Comparison of ENCODE assay signal across 11 cellular contexts in genomic region chr7:100642534-100642907, GRCh38. TPM values are rescaled to one million over a fixed set of nuclear protein-coding genes. Genes with fewer than 3 reads are reported as not detected.
DNase-seq lines count a peak whose midpoint lies in the region; ATAC-seq, FAIRE-seq and TF ChIP-seq lines count a peak whose summit lies in the region.
"Had no signal": no experiment of that assay in that cellular context is flagged by ENCODE, and none has a peak within 500 bp of the region (broad histone marks: within the 10 kb centered on the region; RNA-seq: fewer than 3 reads in every experiment).

No MANE protein-coding gene starts in this region.

- H3K79me2 ChIP-seq in OCI-LY3 (ENCODE audit: low read length): no peaks in the 10 kb centered on the region
- no peaks in the 10 kb centered on the region for H3K79me2 ChIP-seq in GM12878 (ENCODE audit: control insufficient read depth, insufficient read depth, low read length)

- no peak for TF ChIP-seq POLR2A in GM12878 (IDR thresholded peaks at IDR 0.05; ENCODE audit: low read depth, low read length)

- DNase-seq in activated CD8-positive, alpha-beta memory T cell treated with anti-CD3 and anti-CD28 coated beads, Interleukin-2, amount 10 ng/mL, durations not matched to agents 7 days and 5 days: peak; percentile 58
- DNase-seq in activated CD8-positive, alpha-beta memory T cell treated with anti-CD3 and anti-CD28 coated beads for 24 hours: no peak
- DNase-seq in GM12878 (ENCODE audit: low read depth, low spot score) (no peak), SIG-M5 treated with dmso at 0.1 percent for 504 hours (lab: John Stamatoyannopoulos, UW; ENCODE audit: unreplicated experiment) (no peak), posterior vena cava (ENCODE audit: low spot score) (no peak)
- DNase-seq: effector memory CD4-positive, alpha-beta T cell had no signal

- no peaks in the 10 kb centered on the region for H3K4me1 Mint-ChIP-seq in activated CD8-positive, alpha-beta memory T cell treated with anti-CD3 and anti-CD28 coated beads, Interleukin-2, amount 10 ng/mL, durations not matched to agents 7 days and 5 days
- peaks cover 18% of the 10 kb centered on the region for H3K4me1 Mint-ChIP-seq in stimulated activated memory B cell treated with anti-CD40 and anti-IgM and Interleukin-4, amounts not matched to agents 10 μg/mL and 1 μg/mL and 100 μg/mL, for 72 hours

- in situ Hi-C loops in GM12878 (cut with MboI): no loop called here

- H3K4me3 ChIP-seq in OCI-LY3 (ENCODE audit: low read length): peak overlapping the region; percentile 68
- H3K4me3 ChIP-seq in GM12878: no peak overlapping the region
- H3K4me3 ChIP-seq: right atrium auricular region had no signal

- H3K27ac ChIP-seq in OCI-LY3 (ENCODE audit: low read length): no peak overlapping the region
- H3K27ac ChIP-seq in GM12878 (ENCODE audit: control insufficient read depth, insufficient read depth): no peak overlapping the region
- H3K27ac ChIP-seq: right atrium auricular region had no signal

- intact Hi-C loops in GM12878 (cut with micrococcal nuclease; ENCODE audit: unreplicated experiment) (no loop called here), posterior vena cava (cut with DNase I) (no loop called here)

- 0% methylated on average over 11 of the region's 11 CpGs for WGBS in GM12878 (ENCODE audit: insufficient coverage, insufficient replicate concordance, low lambda C conversion rate, missing lambda C conversion rate)

- no peak overlapping the region for H3K9ac ChIP-seq in OCI-LY3 (ENCODE audit: low read length)
- H3K9ac ChIP-seq in GM12878 (ENCODE audit: control insufficient read depth, insufficient read depth, low read length): no peak overlapping the region

- CTCF ChIA-PET in activated CD8-positive, alpha-beta memory T cell treated with anti-CD3 and anti-CD28 coated beads, Interleukin-2, amount 10 ng/mL, durations not matched to agents 7 days and 5 days (lab: Charles Lee): interaction anchor here (1.5 kb wide), 1 partner anchor 9 kb away, joined by 9 read pairs; no protein-coding TSS in a partner anchor
- CTCF ChIA-PET in GM12878 (lab: Yijun Ruan, JAX): interaction anchor here (1.2 to 1.4 kb wide), 2 partner anchors 9 to 49 kb away, joined by 6 to 8 read pairs; no protein-coding TSS in a partner anchor

- H3K9me3 ChIP-seq in OCI-LY3 (ENCODE audit: insufficient read depth, low read length): no peaks in the 10 kb centered on the region
- H3K9me3 ChIP-seq in GM12878 (replicated peaks; ENCODE audit: control insufficient read depth, insufficient read depth, low read length): no peaks in the 10 kb centered on the region
- H3K9me3 ChIP-seq: right atrium auricular region had no signal

- H3K4me1 ChIP-seq in OCI-LY3 (ENCODE audit: low read length): peaks cover 10% of the 10 kb centered on the region
- no peaks in the 10 kb centered on the region; the same call in 1 of the 2 replicates for H3K4me1 ChIP-seq in GM12878 (ENCODE audit: control insufficient read depth, insufficient read depth, low read length)
- H3K4me1 ChIP-seq: right atrium auricular region had no signal

- POLR2A ChIA-PET in GM12878 (lab: Charles Lee): no interaction called here

- BruUV-seq in GM12878 (replicated peaks; lab: Mats Ljungman, UMichigan): no TSS peak

- peaks cover 9% of the 10 kb centered on the region for H3K27me3 Mint-ChIP-seq in activated CD8-positive, alpha-beta memory T cell treated with anti-CD3 and anti-CD28 coated beads, Interleukin-2, amount 10 ng/mL, durations not matched to agents 7 days and 5 days
- H3K27me3 Mint-ChIP-seq in stimulated activated memory B cell treated with anti-CD40 and anti-IgM and Interleukin-4, amounts not matched to agents 10 μg/mL and 1 μg/mL and 100 μg/mL, for 72 hours: peaks cover 45% of the 10 kb centered on the region

- SMC1A ChIA-PET in GM12878 (lab: Charles Lee; ENCODE audit: uncharacterized antibody, unreplicated experiment): no interaction called here

- TF ChIP-seq CTCF in OCI-LY3 (IDR thresholded peaks at IDR 0.05; ENCODE audit: low read depth, low read length): no peak
- no peak for TF ChIP-seq CTCF in GM12878 (IDR thresholded peaks at IDR 0.05 in 2 of 3, conservative IDR thresholded peaks at IDR 0.05 in 1 of 3; ENCODE audit: control insufficient read depth in 2 of 3, extremely low read depth in 1 of 3, insufficient read depth in 1 of 3, low read depth in 3 of 3, low read length in 3 of 3)

- no peaks in the 10 kb centered on the region for H3K36me3 Mint-ChIP-seq in activated CD8-positive, alpha-beta memory T cell treated with anti-CD3 and anti-CD28 coated beads, Interleukin-2, amount 10 ng/mL, durations not matched to agents 7 days and 5 days
- H3K36me3 Mint-ChIP-seq in stimulated activated memory B cell treated with anti-CD40 and anti-IgM and Interleukin-4, amounts not matched to agents 10 μg/mL and 1 μg/mL and 100 μg/mL, for 72 hours: no peaks in the 10 kb centered on the region

- H2AFZ ChIP-seq in OCI-LY3 (ENCODE audit: low read depth, low read length) (no peak overlapping the region), GM12878 (ENCODE audit: control insufficient read depth, low read depth, low read length) (peak overlapping the region; percentile 19)

- peak; percentile 81 for ATAC-seq in activated CD8-positive, alpha-beta memory T cell treated with anti-CD3 and anti-CD28 coated beads, Interleukin-2, amount 10 ng/mL, durations not matched to agents 7 days and 5 days
- ATAC-seq in GM12878 (peak; percentile 97), HG03342 (IDR thresholded peaks at IDR 0.05; ENCODE audit: unreplicated experiment) (no peak)
- peak; percentile 91 for ATAC-seq in stimulated activated memory B cell treated with anti-CD40 and anti-IgM and Interleukin-4, amounts not matched to agents 10 μg/mL and 1 μg/mL and 100 μg/mL, for 72 hours

- H3K36me3 ChIP-seq in OCI-LY3 (replicated peaks; ENCODE audit: low read depth, low read length): no peaks in the 10 kb centered on the region
- no peaks in the 10 kb centered on the region for H3K36me3 ChIP-seq in GM12878 (ENCODE audit: control insufficient read depth in 2 of 2, insufficient read depth in 2 of 2, low read length in 1 of 2)
- H3K36me3 ChIP-seq: right atrium auricular region had no signal

- peak overlapping the region; percentile 73 for H3K4me2 ChIP-seq in OCI-LY3 (ENCODE audit: low read length)
- H3K4me2 ChIP-seq in GM12878 (ENCODE audit: control insufficient read depth, insufficient read depth): no peak overlapping the region

- H4K20me1 ChIP-seq in OCI-LY3 (ENCODE audit: insufficient read depth, low read length) (no peaks in the 10 kb centered on the region), GM12878 (ENCODE audit: control insufficient read depth, insufficient read depth) (no peaks in the 10 kb centered on the region)

- TF ChIP-seq EP300 in GM12878 (IDR thresholded peaks at IDR 0.05; ENCODE audit: borderline replicate concordance in 1 of 2, control insufficient read depth in 1 of 2, low read depth in 2 of 2, low read length in 2 of 2): no peak

- peaks cover 10% of the 10 kb centered on the region; the same call in 1 of the 2 replicates for H3K27me3 ChIP-seq in OCI-LY3 (ENCODE audit: low read depth, low read length)
- H3K27me3 ChIP-seq in GM12878 (replicated peaks in 1 of 2; ENCODE audit: control insufficient read depth in 2 of 2, insufficient read depth in 2 of 2, low read length in 1 of 2): no peaks in the 10 kb centered on the region; a peak in 2 of 4 replicates
- H3K27me3 ChIP-seq: right atrium auricular region had no signal

- no peaks in the 10 kb centered on the region for H3K9me3 Mint-ChIP-seq in activated CD8-positive, alpha-beta memory T cell treated with anti-CD3 and anti-CD28 coated beads, Interleukin-2, amount 10 ng/mL, durations not matched to agents 7 days and 5 days (ENCODE audit: low read depth)
- H3K9me3 Mint-ChIP-seq in stimulated activated memory B cell treated with anti-CD40 and anti-IgM and Interleukin-4, amounts not matched to agents 10 μg/mL and 1 μg/mL and 100 μg/mL, for 72 hours: no peaks in the 10 kb centered on the region

- H3K4me3 Mint-ChIP-seq in activated CD8-positive, alpha-beta memory T cell treated with anti-CD3 and anti-CD28 coated beads, Interleukin-2, amount 10 ng/mL, durations not matched to agents 7 days and 5 days: no peak overlapping the region
- peak overlapping the region; percentile 5 for H3K4me3 Mint-ChIP-seq in stimulated activated memory B cell treated with anti-CD40 and anti-IgM and Interleukin-4, amounts not matched to agents 10 μg/mL and 1 μg/mL and 100 μg/mL, for 72 hours

- peak; percentile 38 for FAIRE-seq in GM12878 (lab: Jason Lieb, UNC)
- FAIRE-seq: islet of Langerhans had no signal

- TF ChIP-seq RAD21 in GM12878 (IDR thresholded peaks at IDR 0.05; ENCODE audit: insufficient read depth, low read depth, low read length): no peak

- H3K27ac Mint-ChIP-seq in activated CD8-positive, alpha-beta memory T cell treated with anti-CD3 and anti-CD28 coated beads, Interleukin-2, amount 10 ng/mL, durations not matched to agents 7 days and 5 days: no peak overlapping the region
- H3K27ac Mint-ChIP-seq in stimulated activated memory B cell treated with anti-CD40 and anti-IgM and Interleukin-4, amounts not matched to agents 10 μg/mL and 1 μg/mL and 100 μg/mL, for 72 hours: no peak overlapping the region

- RAD21 ChIA-PET in GM12878 (lab: Charles Lee; ENCODE audit: unreplicated experiment): no interaction called here

RNA-seq across cellular contexts. Expression of gene TFR2, which starts 1.2 kb away (rescaled TPM):
- total RNA-seq in activated CD8-positive, alpha-beta memory T cell treated with anti-CD3 and anti-CD28 coated beads, Interleukin-2, amount 10 ng/mL, durations not matched to agents 7 days and 5 days: 10 to 100 TPM; 11.1 to 18.6 TPM
- 1.1 and 1.5 TPM in 2 replicates for total RNA-seq in GM12878 (2013; cell fraction: nucleolus; rRNA removed)
- 2.3 and 2.9 TPM in 2 replicates for total RNA-seq in GM12878 (2014; rRNA removed)
- 0.67 and 0.69 TPM in 2 replicates for total RNA-seq in GM12878 (2014; rRNA removed; fragmentation: Illumina TruSeq; extraction: Trizol)
- 4.2 and 7.2 TPM in 2 replicates for total RNA-seq in GM12878 (2021)
- polyA plus RNA-seq in GM12878 (2011; ENCODE audit: low read depth): 2.8 TPM
- 0.07 and 0.30 TPM in 2 replicates for polyA plus RNA-seq in GM12878 (2011; rRNA removed)
- polyA plus RNA-seq in GM12878 (2011; cell fraction: cytosol; rRNA removed): 0.21 and 0.35 TPM in 2 replicates
- 1.5 and 1.8 TPM in 2 replicates for polyA plus RNA-seq in GM12878 (2011; cell fraction: nucleus; rRNA removed)
- polyA plus RNA-seq in GM12878 (2012): 2.8 and 3.4 TPM in 2 replicates
- polyA plus RNA-seq in GM12878 (2014; fragmentation: Illumina TruSeq; extraction: Trizol): 0.90 and 1.5 TPM in 2 replicates
- under 1 TPM; 0.32 to 0.33 TPM for polyA plus RNA-seq in GM12878 (2014; fragmentation: Nextera tagmentation; extraction: Ambion mirVana)
- 3.3 and 4.7 TPM in 2 replicates for polyA plus RNA-seq in GM12878 (2014; rRNA removed)
- polyA plus RNA-seq in GM12878 (2016; fragmentation: Nextera tagmentation; extraction: Ambion mirVana): 1 to 10 TPM; 2.2 to 2.8 TPM
- polyA minus RNA-seq in GM12878 (2011; rRNA and poly(A)+ RNA removed): 0.66 TPM in 1 of 2 replicates, not detected in the other
- polyA minus RNA-seq in GM12878 (2011; cell fraction: cytosol; rRNA and poly(A)+ RNA removed): not detected in 2 replicates
- 0.10 and 0.24 TPM in 2 replicates for polyA minus RNA-seq in GM12878 (2011; cell fraction: nucleus; rRNA and poly(A)+ RNA removed)
- total RNA-seq in posterior vena cava: under 1 TPM; 0.57 to 0.83 TPM

RNA-seq across cellular contexts. Expression of gene ACTL6B, which starts 13.7 kb away (rescaled TPM):
- not detected for total RNA-seq in activated CD8-positive, alpha-beta memory T cell treated with anti-CD3 and anti-CD28 coated beads, Interleukin-2, amount 10 ng/mL, durations not matched to agents 7 days and 5 days
- total RNA-seq in GM12878 (2013; cell fraction: nucleolus; rRNA removed): not detected in 2 replicates
- total RNA-seq in GM12878 (2014; rRNA removed) (not detected in 2 replicates), GM12878 (2014; rRNA removed; fragmentation: Illumina TruSeq; extraction: Trizol) (not detected in 2 replicates), GM12878 (2021) (not detected in 2 replicates), posterior vena cava (not detected)
- not detected for polyA plus RNA-seq in GM12878 (2011; ENCODE audit: low read depth)
- polyA plus RNA-seq in GM12878 (2011; rRNA removed) (not detected in 2 replicates), GM12878 (2014; fragmentation: Illumina TruSeq; extraction: Trizol) (not detected in 2 replicates), GM12878 (2014; fragmentation: Nextera tagmentation; extraction: Ambion mirVana) (not detected), GM12878 (2014; rRNA removed) (not detected in 2 replicates), GM12878 (2016; fragmentation: Nextera tagmentation; extraction: Ambion mirVana) (not detected)
- polyA plus RNA-seq in GM12878 (2011; cell fraction: cytosol; rRNA removed): not detected in 2 replicates
- polyA plus RNA-seq in GM12878 (2011; cell fraction: nucleus; rRNA removed): not detected in 2 replicates
- not detected in 2 replicates for polyA plus RNA-seq in GM12878 (2012)
- polyA minus RNA-seq in GM12878 (2011; rRNA and poly(A)+ RNA removed): not detected in 2 replicates
- polyA minus RNA-seq in GM12878 (2011; cell fraction: cytosol; rRNA and poly(A)+ RNA removed): not detected in 2 replicates
- polyA minus RNA-seq in GM12878 (2011; cell fraction: nucleus; rRNA and poly(A)+ RNA removed): not detected in 2 replicates
- total RNA-seq: right atrium auricular region had no signal

RNA-seq across cellular contexts. Expression of gene MOSPD3, which starts 30.2 kb away (rescaled TPM):
- 10 to 100 TPM; 22.2 to 28.8 TPM for total RNA-seq in activated CD8-positive, alpha-beta memory T cell treated with anti-CD3 and anti-CD28 coated beads, Interleukin-2, amount 10 ng/mL, durations not matched to agents 7 days and 5 days
- total RNA-seq in GM12878 (2013; cell fraction: nucleolus; rRNA removed): 2.1 and 2.3 TPM in 2 replicates
- total RNA-seq in GM12878 (2014; rRNA removed) (4.4 and 6.7 TPM in 2 replicates), GM12878 (2014; rRNA removed; fragmentation: Illumina TruSeq; extraction: Trizol) (1.8 and 2.6 TPM in 2 replicates), GM12878 (2021) (7.7 and 7.8 TPM in 2 replicates), posterior vena cava (10 to 100 TPM; 10.8 to 16.3 TPM)
- 4.1 TPM for polyA plus RNA-seq in GM12878 (2011; ENCODE audit: low read depth)
- polyA plus RNA-seq in GM12878 (2011; rRNA removed) (0.71 and 1.7 TPM in 2 replicates), GM12878 (2014; fragmentation: Illumina TruSeq; extraction: Trizol) (1.2 and 2.9 TPM in 2 replicates), GM12878 (2014; fragmentation: Nextera tagmentation; extraction: Ambion mirVana) (1 to 10 TPM in 1 of 2 experiments, under 1 TPM in 1; 0.61 to 1.2 TPM), GM12878 (2014; rRNA removed) (5.3 and 9.0 TPM in 2 replicates), GM12878 (2016; fragmentation: Nextera tagmentation; extraction: Ambion mirVana) (10 to 100 TPM in 1 of 2 experiments, 1 to 10 TPM in 1; 9.3 to 13.6 TPM)
- 2.7 and 3.3 TPM in 2 replicates for polyA plus RNA-seq in GM12878 (2011; cell fraction: cytosol; rRNA removed)
- polyA plus RNA-seq in GM12878 (2011; cell fraction: nucleus; rRNA removed): 8.5 and 8.7 TPM in 2 replicates
- polyA plus RNA-seq in GM12878 (2012): 11.0 and 11.9 TPM in 2 replicates
- polyA minus RNA-seq in GM12878 (2011; rRNA and poly(A)+ RNA removed): 0.29 and 2.3 TPM in 2 replicates
- polyA minus RNA-seq in GM12878 (2011; cell fraction: cytosol; rRNA and poly(A)+ RNA removed): 1.4 and 2.8 TPM in 2 replicates
- polyA minus RNA-seq in GM12878 (2011; cell fraction: nucleus; rRNA and poly(A)+ RNA removed): 2.3 and 3.0 TPM in 2 replicates

RNA-seq across cellular contexts. Expression of gene GNB2, which starts 31.0 kb away (rescaled TPM):
- 100 to 1,000 TPM; 243 to 271 TPM for total RNA-seq in activated CD8-positive, alpha-beta memory T cell treated with anti-CD3 and anti-CD28 coated beads, Interleukin-2, amount 10 ng/mL, durations not matched to agents 7 days and 5 days
- 22.7 and 24.1 TPM in 2 replicates for total RNA-seq in GM12878 (2013; cell fraction: nucleolus; rRNA removed)
- total RNA-seq in GM12878 (2014; rRNA removed): 68.1 and 90.9 TPM in 2 replicates
- 29.5 and 32.6 TPM in 2 replicates for total RNA-seq in GM12878 (2014; rRNA removed; fragmentation: Illumina TruSeq; extraction: Trizol)
- total RNA-seq in GM12878 (2021): 174 and 175 TPM in 2 replicates
- 51.5 TPM for polyA plus RNA-seq in GM12878 (2011; ENCODE audit: low read depth)
- polyA plus RNA-seq in GM12878 (2011; rRNA removed): 28.9 and 54.4 TPM in 2 replicates
- 114 and 115 TPM in 2 replicates for polyA plus RNA-seq in GM12878 (2011; cell fraction: cytosol; rRNA removed)
- polyA plus RNA-seq in GM12878 (2011; cell fraction: nucleus; rRNA removed): 188 and 209 TPM in 2 replicates
- 131 and 134 TPM in 2 replicates for polyA plus RNA-seq in GM12878 (2012)
- 16.3 and 84.6 TPM in 2 replicates for polyA plus RNA-seq in GM12878 (2014; fragmentation: Illumina TruSeq; extraction: Trizol)
- 1 to 10 TPM in 1 of 2 experiments, under 1 TPM in 1; 0.35 to 4.7 TPM for polyA plus RNA-seq in GM12878 (2014; fragmentation: Nextera tagmentation; extraction: Ambion mirVana)
- 121 and 145 TPM in 2 replicates for polyA plus RNA-seq in GM12878 (2014; rRNA removed)
- 10 to 100 TPM; 35.7 to 65.0 TPM for polyA plus RNA-seq in GM12878 (2016; fragmentation: Nextera tagmentation; extraction: Ambion mirVana)
- polyA minus RNA-seq in GM12878 (2011; rRNA and poly(A)+ RNA removed): 47.8 and 87.1 TPM in 2 replicates
- polyA minus RNA-seq in GM12878 (2011; cell fraction: cytosol; rRNA and poly(A)+ RNA removed): 46.9 and 47.2 TPM in 2 replicates
- polyA minus RNA-seq in GM12878 (2011; cell fraction: nucleus; rRNA and poly(A)+ RNA removed): 23.0 and 36.4 TPM in 2 replicates
- 100 to 1,000 TPM; 173 to 199 TPM for total RNA-seq in posterior vena cava

RNA-seq across cellular contexts. Expression of gene PCOLCE, which starts 40.4 kb away (rescaled TPM):
- 10 to 100 TPM in 1 of 2 experiments, 1 to 10 TPM in 1; 9.2 to 11.6 TPM for total RNA-seq in activated CD8-positive, alpha-beta memory T cell treated with anti-CD3 and anti-CD28 coated beads, Interleukin-2, amount 10 ng/mL, durations not matched to agents 7 days and 5 days
- total RNA-seq in GM12878 (2013; cell fraction: nucleolus; rRNA removed): 1.6 TPM in 1 of 2 replicates, not detected in the other
- 0.85 and 0.87 TPM in 2 replicates for total RNA-seq in GM12878 (2014; rRNA removed)
- total RNA-seq in GM12878 (2014; rRNA removed; fragmentation: Illumina TruSeq; extraction: Trizol): 0.32 and 0.40 TPM in 2 replicates
- 2.5 and 3.4 TPM in 2 replicates for total RNA-seq in GM12878 (2021)
- polyA plus RNA-seq in GM12878 (2011; ENCODE audit: low read depth): 1.1 TPM
- 0.56 and 0.88 TPM in 2 replicates for polyA plus RNA-seq in GM12878 (2011; rRNA removed)
- 1.1 and 1.4 TPM in 2 replicates for polyA plus RNA-seq in GM12878 (2011; cell fraction: cytosol; rRNA removed)
- 8.6 and 9.6 TPM in 2 replicates for polyA plus RNA-seq in GM12878 (2011; cell fraction: nucleus; rRNA removed)
- polyA plus RNA-seq in GM12878 (2012): 4.3 and 5.7 TPM in 2 replicates
- 0.57 and 1.0 TPM in 2 replicates for polyA plus RNA-seq in GM12878 (2014; fragmentation: Illumina TruSeq; extraction: Trizol)
- under 1 TPM; 0.27 to 0.45 TPM for polyA plus RNA-seq in GM12878 (2014; fragmentation: Nextera tagmentation; extraction: Ambion mirVana)
- 2.2 and 2.9 TPM in 2 replicates for polyA plus RNA-seq in GM12878 (2014; rRNA removed)
- polyA plus RNA-seq in GM12878 (2016; fragmentation: Nextera tagmentation; extraction: Ambion mirVana): 1 to 10 TPM; 1.8 to 2.7 TPM
- 0.36 TPM in 1 of 2 replicates, not detected in the other for polyA minus RNA-seq in GM12878 (2011; rRNA and poly(A)+ RNA removed)
- not detected in 2 replicates for polyA minus RNA-seq in GM12878 (2011; cell fraction: cytosol; rRNA and poly(A)+ RNA removed)
- 1.8 and 2.7 TPM in 2 replicates for polyA minus RNA-seq in GM12878 (2011; cell fraction: nucleus; rRNA and poly(A)+ RNA removed)
- total RNA-seq in posterior vena cava: 100 to 1,000 TPM in 1 of 2 donors, 10 to 100 TPM in 1; 79.5 to 230 TPM
